8 cellular contexts compared by ENCODE assay signal in the genomic region with DNA sequence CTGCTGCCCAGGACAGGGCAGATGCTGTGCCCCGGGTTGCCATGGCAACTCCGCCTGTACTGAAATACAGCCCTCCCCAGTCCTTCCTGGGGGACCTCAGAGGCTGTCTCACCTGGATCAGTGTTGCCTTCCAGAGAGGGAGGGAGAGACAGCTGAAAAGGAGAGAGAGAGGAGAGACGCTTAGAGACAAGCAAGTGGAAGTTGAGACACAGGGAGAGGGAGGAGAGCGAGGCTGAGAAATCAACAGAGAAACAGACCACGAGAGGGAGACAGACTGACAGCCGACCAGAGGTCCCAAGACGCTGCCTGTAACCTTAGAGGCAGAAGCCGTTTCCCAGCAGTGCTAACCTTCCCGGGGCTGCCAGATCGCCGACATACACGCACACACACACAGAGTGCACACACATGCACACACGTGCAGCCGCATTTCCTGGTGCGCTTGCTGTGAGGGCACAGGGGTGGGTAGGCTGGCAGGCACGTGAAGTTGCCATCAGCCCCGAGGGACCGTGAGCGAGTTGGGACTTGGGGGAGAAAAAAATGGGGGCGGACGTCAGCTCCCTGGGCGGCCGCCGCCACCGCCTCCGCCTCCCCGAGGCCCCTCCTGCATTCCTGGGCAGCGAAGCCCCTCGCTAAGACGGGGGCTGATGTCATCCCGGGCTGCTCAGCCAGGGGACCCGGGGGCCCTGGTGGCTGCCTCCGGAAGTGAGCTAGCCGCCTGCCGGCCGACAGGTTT.
DNase-seq lines count a peak whose midpoint lies in the region; ATAC-seq and TF ChIP-seq lines count a peak whose summit lies in the region.

No MANE protein-coding gene starts in this region.

- peak in 1 of 2 donors; percentile 43 for TF ChIP-seq CTCF in suprapubic skin (IDR thresholded peaks at IDR 0.05)

- H3K9ac ChIP-seq in ES-I3 (ENCODE audit: low read depth, low read length): peak overlapping the region; percentile 59; the same call in 1 of the 2 replicates

- no peaks in the 10 kb centered on the region; the same call in 1 of the 2 replicates for H3K36me3 ChIP-seq in ES-I3 (ENCODE audit: insufficient read depth, low read length)
- peaks cover 6% of the 10 kb centered on the region for H3K36me3 ChIP-seq in suprapubic skin

- in situ Hi-C loops in SK-MEL-5 (cut with HindIII; ENCODE audit: low pct_unique_long_range_greater_than_20kb, low sequenced_read_pairs): no loop called here

- peak overlapping the region; percentile 82 for H3K27ac ChIP-seq in suprapubic skin

- H3K4me3 ChIP-seq in suprapubic skin: peak overlapping the region; percentile 63

- H3K9me3 ChIP-seq in ES-I3 (ENCODE audit: control insufficient read depth, insufficient read depth, low read length) (no peaks in the 10 kb centered on the region), suprapubic skin (peaks cover 3% of the 10 kb centered on the region)

- TF ChIP-seq EP300 in suprapubic skin (IDR thresholded peaks at IDR 0.05): no peak

- H3K27me3 ChIP-seq in suprapubic skin: no peaks in the 10 kb centered on the region

- no peak for ATAC-seq in HG03460 (IDR thresholded peaks at IDR 0.05; ENCODE audit: unreplicated experiment)

- 1% methylated on average over 27 of the region's 36 CpGs for WGBS in suprapubic skin

- H3K4me1 ChIP-seq in ES-I3 (ENCODE audit: insufficient read depth, low read length) (peaks cover 27% of the 10 kb centered on the region), suprapubic skin (peaks cover 50% of the 10 kb centered on the region)

- DNase-seq in Kasumi-1 (lab: John Stamatoyannopoulos, UW) (peak; percentile 72 to 81), SK-MEL-5 (ENCODE audit: low read depth, low spot score) (peak; percentile 87), globus pallidus (ENCODE audit: low spot score) (peak; percentile 48), occipital lobe (lab: John Stamatoyannopoulos, UW) (peak; percentile 50), suprapubic skin (ENCODE audit: low spot score in 2 of 2) (peak in 1 of 2 donors; percentile 84)
- peak; percentile 54 for DNase-seq in activated naive CD4-positive, alpha-beta T cell treated with anti-CD3 and anti-CD28 coated beads, Interleukin-2, amount 50 U/mL, for 16 hours

- TF ChIP-seq POLR2A in suprapubic skin (IDR thresholded peaks at IDR 0.05): no peak
